In the genomic region with DNA sequence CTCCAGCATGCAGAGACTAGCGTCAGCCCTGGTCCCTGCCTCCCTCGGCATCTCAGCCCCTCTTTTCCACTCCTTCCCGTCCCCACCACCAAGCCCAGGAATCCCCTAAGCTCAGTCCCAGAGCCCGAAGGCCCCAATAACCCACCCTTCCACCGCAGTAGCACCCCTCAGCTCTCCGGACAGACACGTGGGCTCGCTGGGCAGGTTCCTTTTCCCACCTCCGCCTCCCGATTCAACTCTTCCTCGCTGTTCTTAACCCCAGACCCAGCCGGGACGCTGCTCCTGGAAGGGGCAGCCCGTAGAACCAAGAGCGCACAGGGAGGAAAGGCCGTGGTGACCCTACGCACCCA, we compare ENCODE assay signal across 12 cellular contexts. TPM values are rescaled to one million over a fixed set of nuclear protein-coding genes. Genes with fewer than 3 reads are reported as not detected.
DNase-seq lines count a peak whose midpoint lies in the region; ATAC-seq and TF ChIP-seq lines count a peak whose summit lies in the region.
"Had no signal": no experiment of that assay in that cellular context is flagged by ENCODE, and none has a peak within 500 bp of the region (broad histone marks: within the 10 kb centered on the region; RNA-seq: fewer than 3 reads in every experiment).

No MANE protein-coding gene starts in this region.

- TF ChIP-seq POLR2A in body of pancreas (IDR thresholded peaks at IDR 0.05) (no peak), upper lobe of left lung (IDR thresholded peaks at IDR 0.05) (no peak)

- H3K4me1 ChIP-seq in left ventricle myocardium inferior (peaks cover 41% of the 10 kb centered on the region), body of pancreas (peaks cover 45% of the 10 kb centered on the region), upper lobe of left lung (peaks cover 29 to 43% (median 36%) of the 10 kb centered on the region in 4 donors)

- 2 to 4% methylated on average over 17 of the region's 17 CpGs for WGBS in body of pancreas, 2 donors
- 2 to 6% methylated on average over 17 of the region's 17 CpGs for WGBS in upper lobe of left lung, 2 donors

- H3K27ac ChIP-seq in left ventricle myocardium inferior (replicated peaks), result no peak overlapping the region
- H3K27ac ChIP-seq in body of pancreas, result no peak overlapping the region
- no peak overlapping the region for H3K27ac ChIP-seq in upper lobe of left lung

- H3K36me3 ChIP-seq in left ventricle myocardium inferior (no peaks in the 10 kb centered on the region), body of pancreas (replicated peaks in 1 of 2; ENCODE audit: insufficient read depth in 1 of 2, low read depth in 2 of 2) (no peaks in the 10 kb centered on the region), upper lobe of left lung (no peaks in the 10 kb centered on the region)

- H3K4me3 ChIP-seq in left ventricle myocardium inferior, result peak overlapping the region; percentile 55
- H3K4me3 ChIP-seq in body of pancreas, result no peak overlapping the region
- H3K4me3 ChIP-seq in upper lobe of left lung, result peak overlapping the region; percentile 2 to 50 (median 46)

- POLR2A ChIA-PET in naive thymus-derived CD8-positive, alpha-beta T cell (lab: Charles Lee), result interaction anchor here (1.0 kb wide), 1 partner anchor 94 kb away, joined by 3 read pairs; no protein-coding TSS in a partner anchor

- no peak for TF ChIP-seq CTCF in left ventricle myocardium inferior (IDR thresholded peaks at IDR 0.05; ENCODE audit: borderline replicate concordance)
- no peak for TF ChIP-seq CTCF in body of pancreas (IDR thresholded peaks at IDR 0.05)
- no peak for TF ChIP-seq CTCF in upper lobe of left lung (IDR thresholded peaks at IDR 0.05)

- peak overlapping the region in 9 of 10 donors; percentile 4 to 87 (median 62) for H3K4me3 Mint-ChIP-seq in naive thymus-derived CD8-positive, alpha-beta T cell

- no peak for ATAC-seq in Right ventricle myocardium superior (ENCODE audit: poor library complexity)
- peak; percentile 2 for ATAC-seq in body of pancreas
- no peak for ATAC-seq in naive thymus-derived CD8-positive, alpha-beta T cell
- ATAC-seq in upper lobe of left lung (ENCODE audit: low FRiP score in 2 of 2), result no peak
- no peak for ATAC-seq in GM18502 (IDR thresholded peaks at IDR 0.05; ENCODE audit: poor library complexity, unreplicated experiment)

- intact Hi-C loops in left ventricle myocardium inferior (cut with micrococcal nuclease), result loop anchor here (5.0 kb wide), 1 partner anchor 93 kb away; no protein-coding TSS in a partner anchor
- intact Hi-C loops in Right ventricle myocardium superior (cut with DNase I), result loop anchor here (2.0 to 5.0 kb wide), 2 partner anchors 59 to 93 kb away; no protein-coding TSS in a partner anchor
- intact Hi-C loops in body of pancreas (cut with DNase I), result loop anchor here (5.0 kb wide), 3 partner anchors 58 to 243 kb away; no protein-coding TSS in a partner anchor

- no peaks in the 10 kb centered on the region for H3K9me3 Mint-ChIP-seq in naive thymus-derived CD8-positive, alpha-beta T cell

- H3K27me3 ChIP-seq in left ventricle myocardium inferior (ENCODE audit: low read depth), result peaks cover 99% of the 10 kb centered on the region
- peaks cover 5 to 28% of the 10 kb centered on the region in 2 donors for H3K27me3 ChIP-seq in body of pancreas
- peaks cover 0 to 44% (median 19%) of the 10 kb centered on the region in 4 donors for H3K27me3 ChIP-seq in upper lobe of left lung

- no peak for TF ChIP-seq EP300 in upper lobe of left lung (IDR thresholded peaks at IDR 0.05)

- H3K27me3 Mint-ChIP-seq in naive thymus-derived CD8-positive, alpha-beta T cell, result peaks cover 32 to 79% (median 53%) of the 10 kb centered on the region in 5 donors

- H3K9me3 ChIP-seq in left ventricle myocardium inferior (replicated peaks), result no peaks in the 10 kb centered on the region
- no peaks in the 10 kb centered on the region for H3K9me3 ChIP-seq in body of pancreas
- no peaks in the 10 kb centered on the region for H3K9me3 ChIP-seq in upper lobe of left lung

- H3K27ac Mint-ChIP-seq in naive thymus-derived CD8-positive, alpha-beta T cell, result peak overlapping the region in 2 of 10 donors; percentile 19 to 45

- H3K4me1 Mint-ChIP-seq in naive thymus-derived CD8-positive, alpha-beta T cell, result peaks cover 15 to 28% (median 20%) of the 10 kb centered on the region in 4 donors

- peaks cover 0 to 4% (median 0%) of the 10 kb centered on the region in 3 donors for H3K36me3 Mint-ChIP-seq in naive thymus-derived CD8-positive, alpha-beta T cell

- DNase-seq in left ventricle myocardium inferior (no peak), Right ventricle myocardium superior (no peak), body of pancreas (no peak), upper lobe of left lung (no peak), HK-2 (ENCODE audit: unreplicated experiment) (no peak), NCI-H1436 (lab: John Stamatoyannopoulos, UW) (no peak)
- no peak for DNase-seq in naive thymus-derived CD8-positive, alpha-beta T cell
- DNase-seq: Karpas-422, substantia nigra had no signal

RNA-seq across cellular contexts. Expression of gene IHH, which starts 1.4 kb away (rescaled TPM):
- total RNA-seq in left ventricle myocardium inferior, result not detected
- total RNA-seq in Right ventricle myocardium superior, result not detected
- total RNA-seq in body of pancreas, result 1 to 10 TPM in 1 of 2 donors, not detected in 1; 1.0 TPM
- not detected for total RNA-seq in naive thymus-derived CD8-positive, alpha-beta T cell
- not detected for polyA plus RNA-seq in naive thymus-derived CD8-positive, alpha-beta T cell
- total RNA-seq in upper lobe of left lung, result 1 to 10 TPM in 3 of 6 donors, under 1 TPM in 1, not detected in 2; 0.80 to 4.4 (median 1.5) TPM
- total RNA-seq: bronchial epithelial cell, H4 had no signal

RNA-seq across cellular contexts. Expression of gene CFAP65, which starts 18.0 kb away (rescaled TPM):
- total RNA-seq in left ventricle myocardium inferior, result not detected
- total RNA-seq in Right ventricle myocardium superior, result not detected
- total RNA-seq in body of pancreas, result not detected
- total RNA-seq in naive thymus-derived CD8-positive, alpha-beta T cell, result not detected
- polyA plus RNA-seq in naive thymus-derived CD8-positive, alpha-beta T cell, result under 1 TPM in 1 of 3 donors, not detected in 2; 0.23 TPM
- total RNA-seq in upper lobe of left lung, result 10 to 100 TPM in 3 of 6 donors, 1 to 10 TPM in 2, under 1 TPM in 1; 0.26 to 18.7 (median 10.7) TPM
- total RNA-seq: bronchial epithelial cell had no signal

Comparison
In these comparisons a context has a peak if more than half of its experiments do, and no peak if none do; other contexts are left out.
1. H3K4me3 ChIP-seq: peak in left ventricle myocardium inferior (single experiment) and upper lobe of left lung (4 of 4); none in body of pancreas (0 of 2).